Comparison of ENCODE assay signal across 17 cellular contexts in the genomic region with DNA sequence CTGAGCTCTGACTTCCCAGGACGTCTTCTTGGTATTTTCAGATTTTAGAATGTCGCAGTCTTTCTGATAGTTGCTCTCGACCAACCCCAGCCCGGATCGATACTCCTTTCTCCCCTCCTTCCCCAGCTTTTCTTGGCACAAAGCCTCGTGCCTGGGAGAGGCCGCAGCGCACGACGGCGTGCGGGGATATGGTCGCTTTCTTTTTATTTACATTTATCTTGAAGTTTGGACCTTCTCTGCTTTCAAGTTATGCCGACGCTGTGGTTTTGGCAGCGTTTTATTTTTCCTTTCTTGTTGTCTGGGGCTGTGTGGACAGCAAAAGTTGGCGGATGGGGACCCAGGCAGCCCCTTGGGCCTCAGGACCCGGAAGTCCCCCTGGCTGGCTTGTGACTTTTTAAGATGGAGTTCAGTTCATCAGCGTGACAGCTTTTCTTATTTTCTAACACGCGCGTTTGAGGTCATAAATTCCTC. TPM values are rescaled to one million over a fixed set of nuclear protein-coding genes. Genes with fewer than 3 reads are reported as not detected.
DNase-seq lines count a peak whose midpoint lies in the region; ATAC-seq, FAIRE-seq and TF ChIP-seq lines count a peak whose summit lies in the region.
"Had no signal": no experiment of that assay in that cellular context is flagged by ENCODE, and none has a peak within 500 bp of the region (broad histone marks: within the 10 kb centered on the region; RNA-seq: fewer than 3 reads in every experiment).

No MANE protein-coding gene starts in this region.

- intact Hi-C loops in Panc1 (cut with micrococcal nuclease; ENCODE audit: unreplicated experiment) = no loop called here
- intact Hi-C loops in kidney (cut with DNase I) = no loop called here
- intact Hi-C loops in psoas muscle (cut with DNase I) = no loop called here
- intact Hi-C loops in dorsolateral prefrontal cortex (cut with DNase I) = no loop called here

- ATAC-seq in Panc1 (0 out of 2 replicates have a peak, but pooled peaks have one; percentile 43), psoas muscle (no peak)

- peak overlapping the region; percentile 25; the same call in 1 of the 2 replicates for H3K4me3 ChIP-seq in AG04450 (ENCODE audit: low read depth, low read length)
- H3K4me3 ChIP-seq in Panc1 (ENCODE audit: low read depth in 2 of 2, low read length in 2 of 2) = peak overlapping the region; percentile 22 to 43
- H3K4me3 ChIP-seq in kidney (ENCODE audit: low read length in 2 of 2) = peak overlapping the region; percentile 41 to 47
- H3K4me3 ChIP-seq in psoas muscle = peak overlapping the region; percentile 50
- H3K4me3 ChIP-seq in dorsolateral prefrontal cortex = peak overlapping the region in 6 of 59 donors; percentile 8 to 31 (median 22)
- H3K4me3 ChIP-seq: skin epidermis had no signal

- no peaks in the 10 kb centered on the region for H3K36me3 ChIP-seq in Panc1 (ENCODE audit: control insufficient read depth, insufficient read depth, low read length)
- no peaks in the 10 kb centered on the region for H3K36me3 ChIP-seq in kidney (ENCODE audit: control insufficient read depth in 1 of 2, insufficient read depth in 2 of 2, low read length in 2 of 2)
- H3K36me3 ChIP-seq in psoas muscle (ENCODE audit: insufficient read depth in 1 of 2, low read depth in 1 of 2) = no peaks in the 10 kb centered on the region
- H3K36me3 ChIP-seq: upper lobe of left lung had no signal

- H3K27ac ChIP-seq in AG04450 (ENCODE audit: low read depth, low read length) (no peak overlapping the region), Panc1 (ENCODE audit: low read length) (peak overlapping the region; percentile 78), kidney (ENCODE audit: low read depth in 2 of 2, low read length in 2 of 2) (peak overlapping the region in 1 of 2 donors; percentile 69), psoas muscle (no peak overlapping the region), dorsolateral prefrontal cortex (no peak overlapping the region)
- H3K27ac ChIP-seq: upper lobe of left lung had no signal

- in situ Hi-C loops in Panc1 (cut with HindIII; ENCODE audit: low pct_unique_long_range_greater_than_20kb, low sequenced_read_pairs) = no loop called here

- POLR2A ChIA-PET in AG04450 (lab: Yijun Ruan, JAX) (interaction anchor here (0.6 kb wide), 1 partner anchor 41 kb away, joined by 4 read pairs; no protein-coding TSS in a partner anchor), Panc1 (lab: Charles Lee) (interaction anchor here (0.6 to 0.7 kb wide), 5 partner anchors 8 to 1220 kb away, joined by 4 to 16 read pairs (median 5); no protein-coding TSS in a partner anchor)

- DNase-seq in AG04450 (ENCODE audit: low read depth, low spot score) (no peak), Panc1 (ENCODE audit: low read depth, low spot score) (no peak), kidney (peak; percentile 68), psoas muscle (no peak), dorsolateral prefrontal cortex (no peak), hippocampal formation (lab: John Stamatoyannopoulos, UW) (no peak), SHP77 (lab: John Stamatoyannopoulos, UW) (no peak)
- DNase-seq in activated CD4-positive, CD25-positive, alpha-beta regulatory T cell treated with anti-CD3 and anti-CD28 coated beads, Interleukin-2, amount 50 U/mL, for 72 hours = no peak
- DNase-seq: HCEC 1CT, midbrain, NCI-H1105, NCI-H526 treated with DMSO at 0.1 percent for 48 hours had no signal

- CTCF ChIA-PET in AG04450 (lab: Charles Lee) = interaction anchor here (0.6 to 0.9 kb wide), 2 partner anchors 18 to 39 kb away, joined by 3 read pairs; no protein-coding TSS in a partner anchor
- CTCF ChIA-PET in Panc1 (lab: Charles Lee) = interaction anchor here (0.6 kb wide), 1 partner anchor 375 kb away, joined by 9 read pairs; no protein-coding TSS in a partner anchor

- TF ChIP-seq CTCF in AG04450 (IDR thresholded peaks at IDR 0.05; ENCODE audit: low read depth, low read length) (no peak), Panc1 (IDR thresholded peaks at IDR 0.05) (no peak), kidney (IDR thresholded peaks at IDR 0.05; ENCODE audit: borderline replicate concordance, extremely low read depth, insufficient read depth) (no peak), psoas muscle (IDR thresholded peaks at IDR 0.05) (no peak), dorsolateral prefrontal cortex (IDR thresholded peaks at IDR 0.05 in 54 of 56, conservative IDR thresholded peaks at IDR 0.05 in 2 of 56; ENCODE audit: low read depth in 1 of 56, partially characterized antibody in 56 of 56) (no peak)

- H3K9me3 ChIP-seq in AG04450 (ENCODE audit: control insufficient read depth, insufficient read depth, low read length) = peaks cover 3% of the 10 kb centered on the region; the same call in 1 of the 2 replicates
- no peaks in the 10 kb centered on the region for H3K9me3 ChIP-seq in Panc1 (ENCODE audit: control insufficient read depth, insufficient read depth, low read depth, low read length)
- H3K9me3 ChIP-seq in kidney (ENCODE audit: control insufficient read depth in 1 of 2, low read length in 2 of 2) = no peaks in the 10 kb centered on the region
- no peaks in the 10 kb centered on the region for H3K9me3 ChIP-seq in psoas muscle
- H3K9me3 ChIP-seq: upper lobe of left lung had no signal

- WGBS in psoas muscle, 3 donors = 44 to 55% (median 45%) methylated on average over 22 of the region's 22 CpGs

- H3K27me3 ChIP-seq in AG04450 (ENCODE audit: control insufficient read depth, insufficient read depth, low read length) (no peaks in the 10 kb centered on the region), Panc1 (ENCODE audit: control insufficient read depth, insufficient read depth, low read length) (no peaks in the 10 kb centered on the region), psoas muscle (ENCODE audit: insufficient read depth in 3 of 3, low read length in 2 of 3) (no peaks in the 10 kb centered on the region), dorsolateral prefrontal cortex (peaks cover 0 to 6% (median 0%) of the 10 kb centered on the region in 45 donors)
- H3K27me3 ChIP-seq: upper lobe of left lung had no signal

- H3K9ac ChIP-seq in kidney (ENCODE audit: low read length in 2 of 2) = no peak overlapping the region

- H3K4me1 ChIP-seq in Panc1 (ENCODE audit: control insufficient read depth, insufficient read depth, low read length) (0 out of 2 replicates have a peak, but pooled peaks cover 10% of the 10 kb centered on the region), kidney (ENCODE audit: control insufficient read depth in 1 of 2, insufficient read depth in 1 of 2, low read depth in 1 of 2, low read length in 2 of 2) (peaks cover 0 to 2% of the 10 kb centered on the region in 2 donors), psoas muscle (no peaks in the 10 kb centered on the region)
- H3K4me1 ChIP-seq: upper lobe of left lung had no signal

- no TSS peak for BruUV-seq in Panc1 (replicated peaks; lab: Mats Ljungman, UMichigan)

- FAIRE-seq in kidney (lab: Jason Lieb, UNC) = no peak
- FAIRE-seq: GM12892, TTC549 had no signal

RNA-seq across cellular contexts. Expression of gene SPDYC, which starts 4.2 kb away (rescaled TPM):
- not detected in 2 replicates for polyA plus RNA-seq in AG04450 (2011; rRNA removed)
- not detected in 2 replicates for polyA minus RNA-seq in AG04450 (2011; rRNA and poly(A)+ RNA removed)
- total RNA-seq in Panc1 (2021; ENCODE audit: unreplicated experiment) = not detected
- polyA plus RNA-seq in Panc1 (2012; ENCODE audit: insufficient read length) = not detected
- total RNA-seq in kidney = not detected
- 0.43 TPM for polyA plus RNA-seq in kidney (ENCODE audit: insufficient read depth, low read depth, low replicate concordance)
- not detected for total RNA-seq in psoas muscle
- polyA plus RNA-seq in psoas muscle = not detected
- not detected for total RNA-seq in dorsolateral prefrontal cortex
- total RNA-seq: HT1080, upper lobe of left lung had no signal

RNA-seq across cellular contexts. Expression of gene CAPN1, which starts 15.8 kb away (rescaled TPM):
- polyA plus RNA-seq in AG04450 (2011; rRNA removed) (84.1 and 123 TPM in 2 replicates), kidney (ENCODE audit: insufficient read depth, low read depth, low replicate concordance) (92.5 TPM), psoas muscle (10 to 100 TPM; 65.7 to 97.4 (median 86.5) TPM)
- polyA minus RNA-seq in AG04450 (2011; rRNA and poly(A)+ RNA removed) = 105 and 131 TPM in 2 replicates
- total RNA-seq in Panc1 (2021; ENCODE audit: unreplicated experiment) (256 TPM), kidney (328 TPM), psoas muscle (100 to 1,000 TPM in 1 of 4 donors, 10 to 100 TPM in 3; 72.4 to 105 (median 81.5) TPM), dorsolateral prefrontal cortex (100 to 1,000 TPM in 100 of 120 experiments, 10 to 100 TPM in 20; 63.3 to 166 (median 116) TPM)
- polyA plus RNA-seq in Panc1 (2012; ENCODE audit: insufficient read length) = 263 TPM

RNA-seq across cellular contexts. Expression of gene SYVN1, which starts 31.6 kb away (rescaled TPM):
- polyA plus RNA-seq in AG04450 (2011; rRNA removed) = 18.7 and 27.7 TPM in 2 replicates
- polyA minus RNA-seq in AG04450 (2011; rRNA and poly(A)+ RNA removed) = 37.7 and 51.5 TPM in 2 replicates
- 64.3 TPM for total RNA-seq in Panc1 (2021; ENCODE audit: unreplicated experiment)
- 85.6 TPM for polyA plus RNA-seq in Panc1 (2012; ENCODE audit: insufficient read length)
- 69.8 TPM for total RNA-seq in kidney
- polyA plus RNA-seq in kidney (ENCODE audit: insufficient read depth, low read depth, low replicate concordance) = 21.2 TPM
- 10 to 100 TPM; 26.5 to 56.1 (median 31.7) TPM for total RNA-seq in psoas muscle
- polyA plus RNA-seq in psoas muscle = 10 to 100 TPM; 20.2 to 33.5 (median 20.5) TPM
- total RNA-seq in dorsolateral prefrontal cortex = 10 to 100 TPM; 38.3 to 74.2 (median 53.2) TPM

RNA-seq across cellular contexts. Expression of gene MRPL49, which starts 43.8 kb away (rescaled TPM):
- polyA plus RNA-seq in AG04450 (2011; rRNA removed) (54.2 and 55.7 TPM in 2 replicates), kidney (ENCODE audit: insufficient read depth, low read depth, low replicate concordance) (76.7 TPM), psoas muscle (10 to 100 TPM; 29.0 to 54.1 (median 45.8) TPM)
- polyA minus RNA-seq in AG04450 (2011; rRNA and poly(A)+ RNA removed) = 30.5 and 32.4 TPM in 2 replicates
- total RNA-seq in Panc1 (2021; ENCODE audit: unreplicated experiment) (111 TPM), kidney (53.3 TPM), psoas muscle (10 to 100 TPM; 31.4 to 36.7 (median 32.4) TPM), dorsolateral prefrontal cortex (10 to 100 TPM; 25.1 to 58.7 (median 39.4) TPM)
- polyA plus RNA-seq in Panc1 (2012; ENCODE audit: insufficient read length) = 84.1 TPM

RNA-seq across cellular contexts. Expression of gene FAU, which starts 43.9 kb away (rescaled TPM):
- polyA plus RNA-seq in AG04450 (2011; rRNA removed) (426 and 504 TPM in 2 replicates), kidney (ENCODE audit: insufficient read depth, low read depth, low replicate concordance) (927 TPM), psoas muscle (100 to 1,000 TPM; 639 to 798 (median 733) TPM)
- polyA minus RNA-seq in AG04450 (2011; rRNA and poly(A)+ RNA removed) = 136 and 146 TPM in 2 replicates
- total RNA-seq in Panc1 (2021; ENCODE audit: unreplicated experiment) (1,001 TPM), kidney (794 TPM), psoas muscle (100 to 1,000 TPM; 465 to 641 (median 573) TPM), dorsolateral prefrontal cortex (100 to 1,000 TPM; 297 to 519 (median 403) TPM)
- 1,612 TPM for polyA plus RNA-seq in Panc1 (2012; ENCODE audit: insufficient read length)
